ENCODE assay signal across 16 cellular contexts in the genomic region with DNA sequence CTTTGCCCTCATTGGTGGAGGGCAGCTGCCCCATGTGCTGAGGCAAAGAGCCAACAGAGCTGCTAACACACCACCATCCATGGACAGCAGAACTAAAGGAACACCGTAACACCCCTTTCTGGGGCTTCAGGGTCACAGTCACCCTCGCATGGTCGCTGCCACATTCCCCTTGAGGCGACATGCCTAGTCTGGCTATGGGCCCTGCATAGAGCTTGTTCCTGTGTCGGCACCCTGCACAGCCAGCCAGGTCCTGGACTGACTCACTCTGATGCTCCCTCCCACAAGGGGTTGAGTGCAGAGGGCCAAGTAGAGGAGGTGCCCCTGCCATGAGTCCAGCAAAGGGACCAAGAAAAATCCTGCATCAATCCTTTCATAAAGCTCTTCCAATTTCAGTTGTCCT.
A peak's percentile ranks its signal among the peaks of the same experiment; 100 is the strongest.
DNase-seq lines count a peak whose midpoint lies in the region; ATAC-seq and TF ChIP-seq lines count a peak whose summit lies in the region.
"Had no signal": no experiment of that assay in that cellular context is flagged by ENCODE, and none has a peak within 500 bp of the region (broad histone marks: within the 10 kb centered on the region; RNA-seq: fewer than 3 reads in every experiment).

No MANE protein-coding gene starts in this region.

- H3K18ac ChIP-seq in IMR-90 (ENCODE audit: low read depth, low read length) (no peak overlapping the region; the same call in 1 of the 2 replicates), neuronal stem cell (ENCODE audit: low read length) (no peak overlapping the region)

- H3K4me1 ChIP-seq in IMR-90 (ENCODE audit: control insufficient read depth, insufficient read depth, low read length) (peaks cover 3% of the 10 kb centered on the region), foreskin keratinocyte (no peaks in the 10 kb centered on the region), neuronal stem cell (ENCODE audit: control insufficient read depth in 2 of 2, insufficient read depth in 1 of 2, low read depth in 1 of 2, low read length in 2 of 2) (no peaks in the 10 kb centered on the region)

- BruUV-seq in IMR-90 (replicated peaks; lab: Mats Ljungman, UMichigan), result no TSS peak

- H4K8ac ChIP-seq in IMR-90 (ENCODE audit: low read depth in 2 of 2, low read length in 2 of 2) (no peak overlapping the region), neuronal stem cell (ENCODE audit: low read depth, low read length) (no peak overlapping the region)

- CTCF ChIA-PET in IMR-90 (lab: Yijun Ruan, JAX), result no interaction called here

- H3K23ac ChIP-seq in IMR-90 (ENCODE audit: low read depth, low read length) (no peak overlapping the region), neuronal stem cell (ENCODE audit: low read depth, low read length, poor library complexity) (no peak overlapping the region)

- peak; percentile 4 for DNase-seq in HT1080 (ENCODE audit: low read depth)
- no peak for DNase-seq in IMR-90
- no peak for DNase-seq in foreskin keratinocyte
- no peak for DNase-seq in neuronal stem cell (ENCODE audit: low spot score)
- no peak for DNase-seq in amniotic stem cell (lab: John Stamatoyannopoulos, UW)
- DNase-seq: C1 segment of cervical spinal cord; Calu3; CD4-positive, alpha-beta memory T cell; COR-L47; DMS53; DMS79 treated with DMSO at 0.1 percent for 48 hours; GF-D8; GM23248; H7; HCEC 1CT had no signal

- no peak overlapping the region for H3K56ac ChIP-seq in IMR-90 (ENCODE audit: extremely low read depth, insufficient read depth, low read length)

- H3K27me3 ChIP-seq in IMR-90 (ENCODE audit: control insufficient read depth, insufficient read depth, low read length), result no peaks in the 10 kb centered on the region
- no peaks in the 10 kb centered on the region for H3K27me3 ChIP-seq in foreskin keratinocyte
- H3K27me3 ChIP-seq in neuronal stem cell (ENCODE audit: control insufficient read depth in 3 of 3, insufficient read depth in 3 of 3, low read depth in 1 of 3, low read length in 3 of 3), result peaks cover 0 to 8% (median 0%) of the 10 kb centered on the region in 3 experiments

- no peak overlapping the region for H2AK9ac ChIP-seq in IMR-90 (replicated peaks; ENCODE audit: low read depth, low read length, poor library complexity)

- H3K36me3 ChIP-seq in IMR-90 (ENCODE audit: control insufficient read depth, insufficient read depth, low read length) (no peaks in the 10 kb centered on the region), neuronal stem cell (replicated peaks in 1 of 2; ENCODE audit: control insufficient read depth in 2 of 2, insufficient read depth in 2 of 2, low read length in 2 of 2) (no peaks in the 10 kb centered on the region)

- H2AK5ac ChIP-seq in IMR-90 (ENCODE audit: low read depth, low read length), result no peak overlapping the region
- no peak overlapping the region for H2AK5ac ChIP-seq in neuronal stem cell (ENCODE audit: low read depth, low read length)

- H2BK20ac ChIP-seq in IMR-90 (ENCODE audit: low read depth, low read length), result no peak overlapping the region

- ATAC-seq in IMR-90 (ENCODE audit: low read depth), result no peak
- ATAC-seq in foreskin keratinocyte, result peak; percentile 43
- no peak for ATAC-seq in GM21737 (IDR thresholded peaks at IDR 0.05; ENCODE audit: unreplicated experiment)

- no peaks in the 10 kb centered on the region for H4K20me1 ChIP-seq in IMR-90 (ENCODE audit: insufficient read depth, low read length)

- no peak for TF ChIP-seq POLR2A in IMR-90 (IDR thresholded peaks at IDR 0.05; ENCODE audit: low read depth, low read length)

- H3K79me1 ChIP-seq in IMR-90 (ENCODE audit: low read depth in 1 of 2, low read length in 2 of 2) (no peaks in the 10 kb centered on the region), neuronal stem cell (ENCODE audit: low read depth, low read length) (no peaks in the 10 kb centered on the region)

- no peak for TF ChIP-seq RAD21 in IMR-90 (IDR thresholded peaks at IDR 0.05; ENCODE audit: low read length)

- no peak overlapping the region for H3K4ac ChIP-seq in IMR-90 (ENCODE audit: low read depth, low read length)
- no peak overlapping the region for H3K4ac ChIP-seq in neuronal stem cell (ENCODE audit: low read length)

- H2BK15ac ChIP-seq in IMR-90 (ENCODE audit: low read depth, low read length) (no peak overlapping the region), neuronal stem cell (ENCODE audit: low read length) (no peak overlapping the region)

- intact Hi-C loops in IMR-90 (cut with micrococcal nuclease), result loop anchor here (10.0 kb wide), 1 partner anchor 61 kb away; no protein-coding TSS in a partner anchor

- no peak overlapping the region for H4K5ac ChIP-seq in IMR-90 (ENCODE audit: low read depth, low read length)

- no peak overlapping the region for H2BK5ac ChIP-seq in IMR-90 (ENCODE audit: low read depth, low read length, poor library complexity, severe bottlenecking)
- H2BK5ac ChIP-seq in neuronal stem cell (ENCODE audit: low read length), result no peak overlapping the region

- H3K9me3 ChIP-seq in IMR-90 (ENCODE audit: control insufficient read depth, insufficient read depth, low read length) (no peaks in the 10 kb centered on the region), neuronal stem cell (replicated peaks in 1 of 2; ENCODE audit: control insufficient read depth in 2 of 2, insufficient read depth in 1 of 2, low read depth in 1 of 2, low read length in 2 of 2) (no peaks in the 10 kb centered on the region)

- H2BK12ac ChIP-seq in neuronal stem cell (ENCODE audit: low read length), result no peak overlapping the region

- no peaks in the 10 kb centered on the region for H3K9me1 ChIP-seq in IMR-90 (ENCODE audit: insufficient read depth, low read length)

- no peak overlapping the region for H3K4me3 ChIP-seq in IMR-90 (ENCODE audit: insufficient read depth, low read depth, low read length)
- H3K4me3 ChIP-seq in neuronal stem cell (ENCODE audit: low read length in 2 of 2), result peak overlapping the region in 1 of 2 donors; percentile 49
- H3K4me3 ChIP-seq: GM23248 had no signal

- TF ChIP-seq CTCF in IMR-90 (conservative IDR thresholded peaks at IDR 0.05; ENCODE audit: low read depth, low read length), result no peak
- no peak for TF ChIP-seq CTCF in foreskin keratinocyte (conservative IDR thresholded peaks at IDR 0.05)

- no peak overlapping the region for H3K14ac ChIP-seq in IMR-90 (replicated peaks; ENCODE audit: low read depth, low read length)
- H3K14ac ChIP-seq in neuronal stem cell (ENCODE audit: low read length), result no peak overlapping the region

- peak overlapping the region; percentile 29 for H2AFZ ChIP-seq in IMR-90 (replicated peaks; ENCODE audit: low read length, poor library complexity)
- H2AFZ ChIP-seq in neuronal stem cell (ENCODE audit: low read length), result no peak overlapping the region
- H2AFZ ChIP-seq: GM23248 had no signal

- no peak overlapping the region for H3K4me2 ChIP-seq in IMR-90 (ENCODE audit: low read depth, low read length)
- H3K4me2 ChIP-seq in neuronal stem cell (ENCODE audit: insufficient read depth, low read length, poor library complexity, severe bottlenecking), result no peak overlapping the region

- in situ Hi-C loops in IMR-90 (cut with MboI; ENCODE audit: low sequenced_read_pairs), result loop anchor here (25.0 kb wide), 1 partner anchor 1028 kb away; no protein-coding TSS in a partner anchor

- dilution Hi-C loops in IMR-90 (cut with HindIII; ENCODE audit: low sequenced_read_pairs, unreplicated experiment), result no loop called here

- H2BK120ac ChIP-seq in IMR-90 (ENCODE audit: low read depth, low read length), result no peak overlapping the region
- H2BK120ac ChIP-seq in neuronal stem cell (ENCODE audit: low read depth, low read length), result no peak overlapping the region

- no peak overlapping the region for H3K27ac ChIP-seq in IMR-90 (ENCODE audit: insufficient read depth, low read length)
- no peak overlapping the region for H3K27ac ChIP-seq in foreskin keratinocyte
- no peak overlapping the region for H3K27ac ChIP-seq in neuronal stem cell (replicated peaks; ENCODE audit: low read length)
- H3K27ac ChIP-seq: GM23248 had no signal

- H3K9ac ChIP-seq in IMR-90 (ENCODE audit: low read depth, low read length) (no peak overlapping the region), neuronal stem cell (ENCODE audit: low read depth, low read length, poor library complexity) (peak overlapping the region; percentile 34)
- H3K9ac ChIP-seq: GM23248 had no signal

- POLR2A ChIA-PET in IMR-90 (lab: Charles Lee; ENCODE audit: unreplicated experiment), result no interaction called here

- no peak overlapping the region for H4K91ac ChIP-seq in IMR-90 (ENCODE audit: insufficient read depth, low read depth, low read length)
- no peak overlapping the region for H4K91ac ChIP-seq in neuronal stem cell (ENCODE audit: low read depth, low read length, poor library complexity)

- WGBS in IMR-90 (ENCODE audit: extremely low coverage in 2 of 2, insufficient read length in 1 of 2), 2 experiments, result no CpG with 5 or more reads among the region's 5 CpGs
- no CpG with 5 or more reads among the region's 5 CpGs for WGBS in neuronal stem cell (ENCODE audit: extremely low coverage in 2 of 2, insufficient read length in 2 of 2, insufficient replicate concordance in 1 of 2), 2 donors

TF ChIP-seq in IMR-90, 13 proteins besides CTCF, POLR2A, EP300 and RAD21:
- TF ChIP-seq SMC3 (IDR thresholded peaks at IDR 0.05; ENCODE audit: low read depth, low read length) (no peak), RCOR1 (IDR thresholded peaks at IDR 0.05; ENCODE audit: insufficient replicate concordance, low read length) (no peak), MAZ (IDR thresholded peaks at IDR 0.05; ENCODE audit: borderline replicate concordance, low read depth, low read length) (no peak)
- TF ChIP-seq, protein P1, sequence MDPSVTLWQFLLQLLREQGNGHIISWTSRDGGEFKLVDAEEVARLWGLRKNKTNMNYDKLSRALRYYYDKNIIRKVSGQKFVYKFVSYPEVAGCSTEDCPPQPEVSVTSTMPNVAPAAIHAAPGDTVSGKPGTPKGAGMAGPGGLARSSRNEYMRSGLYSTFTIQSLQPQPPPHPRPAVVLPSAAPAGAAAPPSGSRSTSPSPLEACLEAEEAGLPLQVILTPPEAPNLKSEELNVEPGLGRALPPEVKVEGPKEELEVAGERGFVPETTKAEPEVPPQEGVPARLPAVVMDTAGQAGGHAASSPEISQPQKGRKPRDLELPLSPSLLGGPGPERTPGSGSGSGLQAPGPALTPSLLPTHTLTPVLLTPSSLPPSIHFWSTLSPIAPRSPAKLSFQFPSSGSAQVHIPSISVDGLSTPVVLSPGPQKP (IDR thresholded peaks at IDR 0.05; ENCODE audit: borderline replicate concordance, low read depth, low read length), result no peak
